20 cellular contexts compared by ENCODE assay signal in genomic region chr5:73155541-73156222, GRCh38. TPM values are rescaled to one million over a fixed set of nuclear protein-coding genes. Genes with fewer than 3 reads are reported as not detected.
DNase-seq lines count a peak whose midpoint lies in the region; ATAC-seq and TF ChIP-seq lines count a peak whose summit lies in the region.
"Had no signal": no experiment of that assay in that cellular context is flagged by ENCODE, and none has a peak within 500 bp of the region (broad histone marks: within the 10 kb centered on the region; RNA-seq: fewer than 3 reads in every experiment).

No MANE protein-coding gene starts in this region.

- H3K23ac ChIP-seq in mesenchymal stem cell (ENCODE audit: low read length in 2 of 2) = no peak overlapping the region

- ATAC-seq in left colon = no peak
- no peak for ATAC-seq in CD4-positive, alpha-beta T cell (ENCODE audit: poor library complexity)

- H3K4me3 Mint-ChIP-seq in CD4-positive, alpha-beta T cell = no peak overlapping the region

- H3K36me3 Mint-ChIP-seq in CD4-positive, alpha-beta T cell (ENCODE audit: low read depth) = no peaks in the 10 kb centered on the region

- 66% methylated on average over 14 of the region's 14 CpGs for WGBS in mesenchymal stem cell

- peaks cover 0 to 16% of the 10 kb centered on the region in 2 experiments for H3K27me3 ChIP-seq in mesenchymal stem cell (ENCODE audit: control insufficient read depth in 1 of 2, insufficient read depth in 1 of 2, low read length in 2 of 2)
- peaks cover 67% of the 10 kb centered on the region for H3K27me3 ChIP-seq in CD4-positive, alpha-beta T cell (ENCODE audit: control insufficient read depth, insufficient read depth, low read length)

- peaks cover 26% of the 10 kb centered on the region for H3K4me1 Mint-ChIP-seq in CD4-positive, alpha-beta T cell (ENCODE audit: low read depth)

- H3K9me3 ChIP-seq in HEK293 (ENCODE audit: control insufficient read depth, insufficient read depth, low read depth, low read length) (no peaks in the 10 kb centered on the region), mesenchymal stem cell (ENCODE audit: control insufficient read depth, low read length) (no peaks in the 10 kb centered on the region)
- no peaks in the 10 kb centered on the region for H3K9me3 ChIP-seq in CD4-positive, alpha-beta T cell (ENCODE audit: control insufficient read depth, low read length)

- H4K91ac ChIP-seq in mesenchymal stem cell (ENCODE audit: low read length) = no peak overlapping the region

- H2AFZ ChIP-seq in mesenchymal stem cell (ENCODE audit: low read depth, low read length) = no peak overlapping the region

- intact Hi-C loops in left colon (cut with DNase I, micrococcal nuclease) = no loop called here
- intact Hi-C loops in cardiac septum (cut with DNase I) = no loop called here
- intact Hi-C loops in CD4-positive, alpha-beta T cell (cut with DNase I, micrococcal nuclease) = no loop called here

- no peak overlapping the region for H3K9ac ChIP-seq in mesenchymal stem cell (ENCODE audit: low read length)

- H3K27ac ChIP-seq in HEK293 (ENCODE audit: extremely low read depth, low read depth, low read length) = no peak overlapping the region
- H3K27ac ChIP-seq in mesenchymal stem cell (ENCODE audit: low read length, poor library complexity, severe bottlenecking) = peak overlapping the region; percentile 77
- H3K27ac ChIP-seq in RWPE1 = no peak overlapping the region
- no peak overlapping the region for H3K27ac ChIP-seq in CD4-positive, alpha-beta T cell (ENCODE audit: low read depth, low read length)
- H3K27ac ChIP-seq: C4-2B had no signal

- H3K4me2 ChIP-seq in mesenchymal stem cell (ENCODE audit: low read length, poor library complexity, severe bottlenecking) = no peak overlapping the region

- POLR2A ChIA-PET in HEK293 (lab: Yijun Ruan, JAX) = no interaction called here
- POLR2A ChIA-PET in RWPE1 (lab: Yijun Ruan, JAX; ENCODE audit: low non-redundant PET) = no interaction called here
- POLR2A ChIA-PET in CD4-positive, alpha-beta T cell (lab: Charles Lee) = no interaction called here

- peak overlapping the region; percentile 10 for H4K8ac ChIP-seq in mesenchymal stem cell (ENCODE audit: low read length)

- H3K4ac ChIP-seq in mesenchymal stem cell (ENCODE audit: low read depth in 1 of 2, low read length in 2 of 2) = no peak overlapping the region

- no peak overlapping the region for H2BK15ac ChIP-seq in mesenchymal stem cell (ENCODE audit: low read depth, poor library complexity, severe bottlenecking)

- no peak overlapping the region for H2BK120ac ChIP-seq in mesenchymal stem cell (ENCODE audit: low read depth, low read length)

- H3K27me3 Mint-ChIP-seq in CD4-positive, alpha-beta T cell = peaks cover 92% of the 10 kb centered on the region

- in situ Hi-C loops in astrocyte of the spinal cord (cut with HindIII; ENCODE audit: low sequenced_read_pairs) = no loop called here

- CTCF ChIA-PET in HEK293 (lab: Yijun Ruan, JAX) = interaction anchor here (0.8 kb wide), 1 partner anchor 46 kb away, joined by 4 read pairs; no protein-coding TSS in a partner anchor
- CTCF ChIA-PET in RWPE1 (lab: Yijun Ruan, JAX) = interaction anchor here (0.7 kb wide), 1 partner anchor 299 kb away, joined by 3 read pairs; no protein-coding TSS in a partner anchor
- CTCF ChIA-PET in CD4-positive, alpha-beta T cell (lab: Charles Lee) = no interaction called here

- H3K14ac ChIP-seq in mesenchymal stem cell (ENCODE audit: low read length in 2 of 2) = peak overlapping the region in 1 of 2 experiments; percentile 44

- TF ChIP-seq CTCF in HEK293 (tag by site-specific recombination; IDR thresholded peaks at IDR 0.05) = no peak
- no peak for TF ChIP-seq CTCF in astrocyte of the spinal cord (IDR thresholded peaks at IDR 0.05; ENCODE audit: low read depth, low read length)
- TF ChIP-seq CTCF in RWPE1 (conservative IDR thresholded peaks at IDR 0.05; ENCODE audit: low read depth) = no peak
- no peak for TF ChIP-seq CTCF in CD4-positive, alpha-beta T cell (IDR thresholded peaks at IDR 0.05)

- H3K4me3 ChIP-seq in HEK293 (ENCODE audit: low read depth, low read length) (no peak overlapping the region), astrocyte of the spinal cord (ENCODE audit: low read depth, low read length) (no peak overlapping the region), mesenchymal stem cell (ENCODE audit: insufficient read depth in 1 of 2, low read depth in 1 of 2, low read length in 2 of 2) (no peak overlapping the region)

- no peaks in the 10 kb centered on the region for H3K4me1 ChIP-seq in HEK293 (ENCODE audit: control insufficient read depth, insufficient read depth, low read length)
- H3K4me1 ChIP-seq in mesenchymal stem cell (ENCODE audit: control insufficient read depth, insufficient read depth, low read depth, low read length) = peaks cover 35% of the 10 kb centered on the region

- H2BK12ac ChIP-seq in mesenchymal stem cell (ENCODE audit: low read length in 2 of 2) = no peak overlapping the region

- H3K79me1 ChIP-seq in mesenchymal stem cell (replicated peaks; ENCODE audit: low read length, poor library complexity, severe bottlenecking) = no peaks in the 10 kb centered on the region

- H3K9me3 Mint-ChIP-seq in CD4-positive, alpha-beta T cell = no peaks in the 10 kb centered on the region

- peak overlapping the region in 1 of 2 experiments; percentile 8 for H3K18ac ChIP-seq in mesenchymal stem cell (ENCODE audit: low read depth in 1 of 2, low read length in 2 of 2)

- H2AK5ac ChIP-seq in mesenchymal stem cell (ENCODE audit: low read length, severe bottlenecking) = peak overlapping the region; percentile 94

- peak overlapping the region; percentile 77 for H2BK5ac ChIP-seq in mesenchymal stem cell (ENCODE audit: low read depth, low read length, poor library complexity, severe bottlenecking)

- DNase-seq in astrocyte of the spinal cord (ENCODE audit: low read depth, low spot score) (peak; percentile 50), mesenchymal stem cell (peak; percentile 4), renal cortical epithelial cell (ENCODE audit: low read depth) (peak; percentile 60), left colon (no peak), cardiac septum (ENCODE audit: low spot score) (no peak), RWPE1 (ENCODE audit: low spot score) (no peak)
- no peak for DNase-seq in CD4-positive, alpha-beta T cell
- DNase-seq: DMS79 treated with DMSO at 0.1 percent for 48 hours, GOT3, NCI-H1048, NCI-H1436, NCI-H1930, NCI-H226, NCI-H524 treated with DMSO at 0.1 percent for 48 hours had no signal

- H3K36me3 ChIP-seq in HEK293 (ENCODE audit: control insufficient read depth in 2 of 2, insufficient read depth in 1 of 2, low read length in 2 of 2) = no peaks in the 10 kb centered on the region
- H3K36me3 ChIP-seq in mesenchymal stem cell (ENCODE audit: control insufficient read depth in 1 of 2, insufficient read depth in 2 of 2, low read depth in 1 of 2, low read length in 2 of 2) = no peaks in the 10 kb centered on the region

- H3K27ac Mint-ChIP-seq in CD4-positive, alpha-beta T cell = no peak overlapping the region

TF ChIP-seq in HEK293, 187 proteins besides CTCF, POLR2A, EP300 and RAD21:
- TF ChIP-seq ZIC2 (tag by site-specific recombination; IDR thresholded peaks at IDR 0.05) = peak; percentile 37; the same call in 1 of the 2 replicates
- no peak for TF ChIP-seq ZNF362 (tag by site-specific recombination; IDR thresholded peaks at IDR 0.05)

RNA-seq across cellular contexts. Expression of gene TMEM174, which starts 17.3 kb away (rescaled TPM):
- polyA plus RNA-seq in mesenchymal stem cell (2013, experiment 1 of 2) = not detected
- polyA plus RNA-seq in mesenchymal stem cell (2013, experiment 2 of 2) = not detected
- total RNA-seq in renal cortical epithelial cell (0.15 TPM in 1 of 2 replicates, not detected in the other), left colon (not detected), cardiac septum (not detected)
- not detected for total RNA-seq in CD4-positive, alpha-beta T cell
- total RNA-seq: G401, HT-29, MCF 10A, SK-MEL-5 had no signal

RNA-seq across cellular contexts. Expression of gene TMEM171, which starts 35.3 kb away (rescaled TPM):
- polyA plus RNA-seq in mesenchymal stem cell (2013, experiment 1 of 2) = 0.47 TPM
- 0.56 TPM for polyA plus RNA-seq in mesenchymal stem cell (2013, experiment 2 of 2)
- total RNA-seq in renal cortical epithelial cell (9.4 and 11.3 TPM in 2 replicates), left colon (100 to 1,000 TPM in 1 of 2 donors, 10 to 100 TPM in 1; 77.4 to 104 TPM), cardiac septum (not detected)
- not detected for total RNA-seq in CD4-positive, alpha-beta T cell
- total RNA-seq: G401, HT-29 had no signal

Comparison
In these comparisons a context has a peak if more than half of its experiments do, and no peak if none do; other contexts are left out.
1. DNase-seq: peak in astrocyte of the spinal cord (single experiment), mesenchymal stem cell (single experiment) and renal cortical epithelial cell (single experiment); none in left colon (0 of 2), cardiac septum (single experiment), RWPE1 (single experiment) and CD4-positive, alpha-beta T cell (0 of 10).